8 cellular contexts compared by ENCODE assay signal in the genomic region with DNA sequence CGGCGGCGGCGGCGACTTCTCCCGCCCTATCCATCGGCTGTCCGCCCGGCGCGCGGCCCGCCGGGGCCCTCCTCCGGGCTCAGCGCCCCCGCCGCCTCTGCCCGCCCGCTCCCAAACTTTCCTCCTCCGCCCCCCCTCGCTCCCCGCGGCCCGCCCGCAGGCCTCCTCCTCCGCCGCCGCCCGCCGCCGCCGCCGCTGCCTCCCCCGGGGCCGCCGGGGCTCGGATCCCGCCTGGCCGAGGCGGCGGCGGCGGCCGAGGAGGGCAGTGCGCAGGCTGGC. TPM values are rescaled to one million over a fixed set of nuclear protein-coding genes. Genes with fewer than 3 reads are reported as not detected.
DNase-seq lines count a peak whose midpoint lies in the region; ATAC-seq, FAIRE-seq and TF ChIP-seq lines count a peak whose summit lies in the region.

No MANE protein-coding gene starts in this region.

- H3K4me1 ChIP-seq in keratinocyte (ENCODE audit: control insufficient read depth, extremely low read depth, insufficient read depth, low read length) = peaks cover 27% of the 10 kb centered on the region
- H3K4me1 ChIP-seq in urinary bladder (ENCODE audit: insufficient read depth) = no peaks in the 10 kb centered on the region
- H3K4me1 ChIP-seq in MM.1S (ENCODE audit: low read length) = peaks cover 8% of the 10 kb centered on the region

- H3K9me1 ChIP-seq in keratinocyte (ENCODE audit: control insufficient read depth, extremely low read depth, insufficient read depth, low read length) = no peaks in the 10 kb centered on the region

- no peak overlapping the region for H3K4me2 ChIP-seq in keratinocyte (ENCODE audit: control insufficient read depth, extremely low read depth, insufficient read depth, low read depth, low read length)
- no peak overlapping the region for H3K4me2 ChIP-seq in MM.1S (ENCODE audit: low read depth, low read length)

- H2AFZ ChIP-seq in keratinocyte (ENCODE audit: control insufficient read depth, low read length) (no peak overlapping the region), MM.1S (ENCODE audit: low read length) (no peak overlapping the region)

- H3K9me2 ChIP-seq in MM.1S (replicated peaks; ENCODE audit: insufficient read depth, low read length) = no peaks in the 10 kb centered on the region

- 1% methylated on average over 42 of the region's 46 CpGs for WGBS in urinary bladder

- peak overlapping the region; percentile 93 for H3K27ac ChIP-seq in VCaP
- no peak overlapping the region for H3K27ac ChIP-seq in keratinocyte (ENCODE audit: control insufficient read depth, insufficient read depth, low read length)
- peak overlapping the region; percentile 84 for H3K27ac ChIP-seq in urinary bladder (ENCODE audit: low read depth)
- H3K27ac ChIP-seq in MM.1S (ENCODE audit: low read length) = no peak overlapping the region

- POLR2A ChIA-PET in activated naive CD8-positive, alpha-beta T cell treated with anti-CD3 and anti-CD28 coated beads, Interleukin-2, amount 10 ng/mL, durations not matched to agents 7 days and 5 days (lab: Charles Lee) = interaction anchor here (1.0 to 1.7 kb wide), 4 partner anchors 8 to 506 kb away, joined by 3 to 6 read pairs (median 4); a partner anchor contains a TSS

- peaks cover 11% of the 10 kb centered on the region for H3K36me3 Mint-ChIP-seq in activated naive CD8-positive, alpha-beta T cell treated with anti-CD3 and anti-CD28 coated beads, Interleukin-2, amount 10 ng/mL, durations not matched to agents 7 days and 5 days
- peaks cover 8% of the 10 kb centered on the region for H3K36me3 Mint-ChIP-seq in activated naive CD8-positive, alpha-beta T cell treated with anti-CD3 and anti-CD28 coated beads for 36 hours

- H3K27me3 ChIP-seq in keratinocyte (ENCODE audit: control insufficient read depth, extremely low read depth, insufficient read depth, low read length) (no peaks in the 10 kb centered on the region), MM.1S (replicated peaks; ENCODE audit: insufficient read depth, low read length) (0 out of 2 replicates have a peak, but pooled peaks cover 4% of the 10 kb centered on the region)

- dilution Hi-C loops in keratinocyte (cut with MboI; ENCODE audit: extremely low pct_ligation_motif_present, low sequenced_read_pairs) = no loop called here

- H3K4me1 Mint-ChIP-seq in activated naive CD8-positive, alpha-beta T cell treated with anti-CD3 and anti-CD28 coated beads, Interleukin-2, amount 10 ng/mL, durations not matched to agents 7 days and 5 days = peaks cover 27% of the 10 kb centered on the region
- peaks cover 25% of the 10 kb centered on the region for H3K4me1 Mint-ChIP-seq in activated naive CD8-positive, alpha-beta T cell treated with anti-CD3 and anti-CD28 coated beads for 36 hours

- no peak for ATAC-seq in activated naive CD8-positive, alpha-beta T cell treated with anti-CD3 and anti-CD28 coated beads, Interleukin-2, amount 10 ng/mL, durations not matched to agents 7 days and 5 days (ENCODE audit: low read depth)

- H3K27me3 Mint-ChIP-seq in activated naive CD8-positive, alpha-beta T cell treated with anti-CD3 and anti-CD28 coated beads, Interleukin-2, amount 10 ng/mL, durations not matched to agents 7 days and 5 days = peaks cover 25% of the 10 kb centered on the region
- peaks cover 21% of the 10 kb centered on the region for H3K27me3 Mint-ChIP-seq in activated naive CD8-positive, alpha-beta T cell treated with anti-CD3 and anti-CD28 coated beads for 36 hours

- H3K79me2 ChIP-seq in keratinocyte (ENCODE audit: control insufficient read depth, insufficient read depth, low read length) (peaks cover 39% of the 10 kb centered on the region), MM.1S (ENCODE audit: low read length) (0 out of 2 replicates have a peak, but pooled peaks cover 6% of the 10 kb centered on the region)

- no peaks in the 10 kb centered on the region for H3K9me3 Mint-ChIP-seq in activated naive CD8-positive, alpha-beta T cell treated with anti-CD3 and anti-CD28 coated beads, Interleukin-2, amount 10 ng/mL, durations not matched to agents 7 days and 5 days
- no peaks in the 10 kb centered on the region for H3K9me3 Mint-ChIP-seq in activated naive CD8-positive, alpha-beta T cell treated with anti-CD3 and anti-CD28 coated beads for 36 hours

- peak overlapping the region; percentile 90 for H3K4me3 Mint-ChIP-seq in activated naive CD8-positive, alpha-beta T cell treated with anti-CD3 and anti-CD28 coated beads, Interleukin-2, amount 10 ng/mL, durations not matched to agents 7 days and 5 days
- no peak overlapping the region for H3K4me3 Mint-ChIP-seq in activated naive CD8-positive, alpha-beta T cell treated with anti-CD3 and anti-CD28 coated beads for 36 hours

- no peak for FAIRE-seq in keratinocyte (lab: Jason Lieb, UNC)

- no peak overlapping the region for H3K27ac Mint-ChIP-seq in activated naive CD8-positive, alpha-beta T cell treated with anti-CD3 and anti-CD28 coated beads, Interleukin-2, amount 10 ng/mL, durations not matched to agents 7 days and 5 days
- H3K27ac Mint-ChIP-seq in activated naive CD8-positive, alpha-beta T cell treated with anti-CD3 and anti-CD28 coated beads for 36 hours = no peak overlapping the region

- H3K36me3 ChIP-seq in keratinocyte (ENCODE audit: control insufficient read depth in 2 of 2, extremely low read depth in 1 of 2, insufficient read depth in 2 of 2, low read length in 2 of 2) = peaks cover 0 to 3% of the 10 kb centered on the region in 2 experiments
- no peaks in the 10 kb centered on the region for H3K36me3 ChIP-seq in urinary bladder (ENCODE audit: insufficient read depth)
- H3K36me3 ChIP-seq in MM.1S (replicated peaks; ENCODE audit: insufficient read depth, low read length) = no peaks in the 10 kb centered on the region

- H3F3A ChIP-seq in MM.1S (ENCODE audit: insufficient read depth, low read length) = no peaks in the 10 kb centered on the region

- DNase-seq in activated naive CD8-positive, alpha-beta T cell treated with anti-CD3 and anti-CD28 coated beads, Interleukin-2, amount 10 ng/mL, durations not matched to agents 7 days and 5 days = no peak
- no peak for DNase-seq in activated naive CD8-positive, alpha-beta T cell treated with anti-CD3 and anti-CD28 coated beads for 36 hours
- no peak for DNase-seq in keratinocyte (ENCODE audit: low read depth, low spot score)
- DNase-seq in A172 (ENCODE audit: low spot score) = no peak
- no peak for DNase-seq in effector CD4-positive, alpha-beta T cell
- DNase-seq in MM.1S = no peak

- TF ChIP-seq CTCF in VCaP (conservative IDR thresholded peaks at IDR 0.05) (no peak), keratinocyte (optimal IDR thresholded peaks at IDR 0.05 in 1 of 3, IDR thresholded peaks at IDR 0.05 in 1 of 3, conservative IDR thresholded peaks at IDR 0.05 in 1 of 3; ENCODE audit: extremely low read depth in 1 of 3, insufficient read depth in 2 of 3, low read length in 3 of 3) (no peak), MM.1S (IDR thresholded peaks at IDR 0.05; ENCODE audit: low read length) (no peak)

- H3K4me3 ChIP-seq in keratinocyte (ENCODE audit: control insufficient read depth in 2 of 3, extremely low read depth in 1 of 3, insufficient read depth in 2 of 3, low read depth in 1 of 3, low read length in 3 of 3) (peak overlapping the region in 1 of 3 experiments; percentile 57), urinary bladder (ENCODE audit: low read depth, low read length) (peak overlapping the region; percentile 87), MM.1S (ENCODE audit: low read length) (no peak overlapping the region)

- H4K20me1 ChIP-seq in keratinocyte (ENCODE audit: control insufficient read depth, extremely low read depth, insufficient read depth, low read length) (no peaks in the 10 kb centered on the region), MM.1S (ENCODE audit: insufficient read depth, low read length) (no peaks in the 10 kb centered on the region)

- H3K9me3 ChIP-seq in keratinocyte (ENCODE audit: control insufficient read depth, low read depth, low read length) (no peaks in the 10 kb centered on the region), MM.1S (replicated peaks; ENCODE audit: insufficient read depth, low read length) (no peaks in the 10 kb centered on the region)

- peak overlapping the region; percentile 90 for H3K9ac ChIP-seq in keratinocyte (ENCODE audit: control insufficient read depth, extremely low read depth, insufficient read depth, low read length)
- H3K9ac ChIP-seq in MM.1S (ENCODE audit: low read length) = no peak overlapping the region

RNA-seq across cellular contexts. Expression of a gene that starts 0.5 kb away (rescaled TPM):
- total RNA-seq in activated naive CD8-positive, alpha-beta T cell treated with anti-CD3 and anti-CD28 coated beads, Interleukin-2, amount 10 ng/mL, durations not matched to agents 7 days and 5 days = 10 to 100 TPM; 24.3 to 28.0 TPM
- total RNA-seq in activated naive CD8-positive, alpha-beta T cell treated with anti-CD3 and anti-CD28 coated beads for 36 hours = 10 to 100 TPM; 14.6 to 14.9 TPM
- polyA plus RNA-seq in keratinocyte = 20.9 to 26.3 TPM (median 23.5 TPM) in 3 replicates
- 7.4 TPM for polyA plus RNA-seq in keratinocyte (2011; ENCODE audit: low read depth)
- 14.7 and 22.8 TPM in 2 replicates for polyA plus RNA-seq in keratinocyte (2011; cell fraction: cytosol; rRNA removed)
- polyA plus RNA-seq in keratinocyte (2011; cell fraction: nucleus; rRNA removed) = 33.9 and 36.7 TPM in 2 replicates
- 12.2 and 14.5 TPM in 2 replicates for polyA plus RNA-seq in keratinocyte (2012; ENCODE audit: low replicate concordance)
- 9.8 to 36.5 TPM (median 15.6 TPM) in 3 replicates for polyA minus RNA-seq in keratinocyte
- 16.5 TPM for polyA minus RNA-seq in keratinocyte (2011; cell fraction: cytosol; rRNA and poly(A)+ RNA removed)
- 40.9 and 54.4 TPM in 2 replicates for polyA minus RNA-seq in keratinocyte (2011; cell fraction: nucleus; rRNA and poly(A)+ RNA removed)
- total RNA-seq in urinary bladder = 137 TPM
- polyA plus RNA-seq in urinary bladder = 39.1 TPM
- 74.5 and 85.0 TPM in 2 replicates for total RNA-seq in A172 (2014; rRNA removed; shearing (Covaris generic))

RNA-seq across cellular contexts. Expression of a gene that starts 39.7 kb away (rescaled TPM):
- 10 to 100 TPM; 48.2 to 51.5 TPM for total RNA-seq in activated naive CD8-positive, alpha-beta T cell treated with anti-CD3 and anti-CD28 coated beads, Interleukin-2, amount 10 ng/mL, durations not matched to agents 7 days and 5 days
- 10 to 100 TPM; 91.8 to 92.2 TPM for total RNA-seq in activated naive CD8-positive, alpha-beta T cell treated with anti-CD3 and anti-CD28 coated beads for 36 hours
- 105 to 145 TPM (median 129 TPM) in 3 replicates for polyA plus RNA-seq in keratinocyte
- 41.9 TPM for polyA plus RNA-seq in keratinocyte (2011; ENCODE audit: low read depth)
- polyA plus RNA-seq in keratinocyte (2011; cell fraction: cytosol; rRNA removed) = 111 and 193 TPM in 2 replicates
- polyA plus RNA-seq in keratinocyte (2011; cell fraction: nucleus; rRNA removed) = 76.6 and 79.3 TPM in 2 replicates
- 59.1 and 87.3 TPM in 2 replicates for polyA plus RNA-seq in keratinocyte (2012; ENCODE audit: low replicate concordance)
- 131 to 227 TPM (median 175 TPM) in 3 replicates for polyA minus RNA-seq in keratinocyte
- 58.1 TPM for polyA minus RNA-seq in keratinocyte (2011; cell fraction: cytosol; rRNA and poly(A)+ RNA removed)
- polyA minus RNA-seq in keratinocyte (2011; cell fraction: nucleus; rRNA and poly(A)+ RNA removed) = 60.0 and 115 TPM in 2 replicates
- total RNA-seq in urinary bladder = 61.4 TPM
- 97.6 TPM for polyA plus RNA-seq in urinary bladder
- 155 and 158 TPM in 2 replicates for total RNA-seq in A172 (2014; rRNA removed; shearing (Covaris generic))

Comparison
In these comparisons a context has a peak if more than half of its experiments do, and no peak if none do; other contexts are left out.
1. H3K27ac ChIP-seq: peak in VCaP (single experiment) and urinary bladder (single experiment); none in keratinocyte (single experiment) and MM.1S (single experiment).